In the genomic region with DNA sequence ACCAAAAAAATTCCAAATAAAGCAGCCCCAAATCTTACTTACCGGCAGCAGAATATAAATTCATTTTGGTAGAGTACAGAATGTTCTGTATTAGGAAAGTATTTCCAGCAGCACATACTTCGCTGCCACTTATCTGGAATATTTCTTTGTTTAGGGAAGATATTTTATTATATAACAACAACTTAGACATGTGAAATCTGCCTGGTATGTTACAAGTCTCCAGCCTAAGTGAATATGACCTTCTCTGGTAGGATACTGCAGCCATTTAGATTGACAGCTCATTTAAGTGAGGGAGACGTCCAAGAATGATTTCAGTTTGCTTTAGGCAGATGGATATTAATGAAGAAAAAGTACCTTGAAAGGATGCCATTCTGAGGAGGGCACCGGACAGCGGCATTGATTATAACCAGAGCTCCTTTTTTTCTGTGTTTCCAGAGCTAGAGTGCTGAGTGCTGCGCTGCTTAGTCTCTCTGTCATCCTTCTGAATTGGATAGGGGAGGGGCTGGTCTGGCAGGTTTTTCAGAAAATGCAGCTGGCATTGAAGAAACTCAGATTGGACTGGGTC, we compare ENCODE assay signal across 19 cellular contexts.
DNase-seq lines count a peak whose midpoint lies in the region; ATAC-seq, FAIRE-seq and TF ChIP-seq lines count a peak whose summit lies in the region.
"Had no signal": no experiment of that assay in that cellular context is flagged by ENCODE, and none has a peak within 500 bp of the region (broad histone marks: within the 10 kb centered on the region; RNA-seq: fewer than 3 reads in every experiment).

No MANE protein-coding gene starts in this region.

- H3F3A ChIP-seq in neural cell (ENCODE audit: insufficient read depth, low read length, poor library complexity, severe bottlenecking) = no peaks in the 10 kb centered on the region

- no peak for TF ChIP-seq CTCF in choroid plexus epithelial cell (conservative IDR thresholded peaks at IDR 0.05; ENCODE audit: low read depth, low read length)
- no peak for TF ChIP-seq CTCF in neural cell (IDR thresholded peaks at IDR 0.05; ENCODE audit: poor library complexity, severe bottlenecking)
- TF ChIP-seq CTCF in CD4-positive, alpha-beta T cell (IDR thresholded peaks at IDR 0.05) = no peak
- TF ChIP-seq CTCF in GM13977 (IDR thresholded peaks at IDR 0.05; ENCODE audit: extremely low read depth, insufficient read depth, missing control alignments) = no peak

- no peak overlapping the region for H3K27ac ChIP-seq in neural cell (ENCODE audit: low read length)
- H3K27ac ChIP-seq in CD4-positive, alpha-beta T cell (ENCODE audit: low read depth, low read length) = no peak overlapping the region

- no peaks in the 10 kb centered on the region for H3K36me3 ChIP-seq in neural cell (ENCODE audit: insufficient read depth, low read length)
- H3K36me3 ChIP-seq: BE2C had no signal

- no peak for ATAC-seq in CD4-positive, alpha-beta T cell (ENCODE audit: poor library complexity)

- H3K27me3 Mint-ChIP-seq in CD4-positive, alpha-beta T cell = peaks cover 18% of the 10 kb centered on the region
- H3K27me3 Mint-ChIP-seq: progenitor cell of endocrine pancreas had no signal

- H4K20me1 ChIP-seq in neural cell (ENCODE audit: insufficient read depth) = no peaks in the 10 kb centered on the region

- no peak overlapping the region for H3K4me2 ChIP-seq in neural cell (ENCODE audit: low read length)

- in situ Hi-C loops in GM13977 (cut with MboI; ENCODE audit: low pct_unique_long_range_greater_than_20kb, low sequenced_read_pairs, unreplicated experiment) = no loop called here

- no peak for TF ChIP-seq RAD21 in neural cell (conservative IDR thresholded peaks at IDR 0.05)

- POLR2A ChIA-PET in CD4-positive, alpha-beta T cell (lab: Charles Lee) = no interaction called here

- no peak for TF ChIP-seq EP300 in neural cell (conservative IDR thresholded peaks at IDR 0.05; ENCODE audit: poor library complexity, severe bottlenecking)

- DNase-seq in DMS53 treated with DMSO at 0.1 percent for 48 hours (lab: John Stamatoyannopoulos, UW; ENCODE audit: unreplicated experiment) (peak; percentile 11), NCI-H146 treated with DMSO at 0.1 percent for 48 hours (lab: John Stamatoyannopoulos, UW; ENCODE audit: unreplicated experiment) (peak; percentile 24), choroid plexus epithelial cell (ENCODE audit: low read depth) (peak; percentile 25), kidney glomerular epithelial cell (lab: John Stamatoyannopoulos, UW) (no peak), GM13977 (ENCODE audit: low spot score) (no peak), GM12892 (ENCODE audit: insufficient read length) (no peak)
- DNase-seq in CD4-positive, alpha-beta T cell = no peak
- DNase-seq: activated gamma-delta T cell; BE2C; erythroblast; GDM1; NCI-H187 treated with DMSO at 0.1 percent for 48 hours; stimulated activated CD4-positive, alpha-beta T cell treated with anti-CD3 and anti-CD28 coated beads, Interleukin-4, amount 100 ng/mL, for 1 hour; stimulated activated naive CD4-positive, alpha-beta T cell treated with Interleukin-2 at 50 U/mL for 16 hours; T-helper 9 cell had no signal

- H3K9me3 ChIP-seq in neural cell (ENCODE audit: low read length) = no peaks in the 10 kb centered on the region
- H3K9me3 ChIP-seq in CD4-positive, alpha-beta T cell (ENCODE audit: control insufficient read depth, low read length) = no peaks in the 10 kb centered on the region
- H3K9me3 ChIP-seq: BE2C had no signal

- no peaks in the 10 kb centered on the region for H3K9me2 ChIP-seq in neural cell (ENCODE audit: insufficient read depth, low read length)

- no peak overlapping the region for H2AFZ ChIP-seq in neural cell (ENCODE audit: low read depth, low read length)

- TF ChIP-seq POLR2A in GM12892 (IDR thresholded peaks at IDR 0.05; ENCODE audit: low read depth, low read length) = no peak

- H3K36me3 Mint-ChIP-seq in CD4-positive, alpha-beta T cell (ENCODE audit: low read depth) = no peaks in the 10 kb centered on the region
- H3K36me3 Mint-ChIP-seq: IgD-negative memory B cell had no signal

- H3K9ac ChIP-seq in neural cell (ENCODE audit: low read length) = no peak overlapping the region

- intact Hi-C loops in CD4-positive, alpha-beta T cell (cut with DNase I, micrococcal nuclease) = no loop called here

- H3K4me3 Mint-ChIP-seq in CD4-positive, alpha-beta T cell = no peak overlapping the region
- H3K4me3 Mint-ChIP-seq: IgD-negative memory B cell had no signal

- no peaks in the 10 kb centered on the region for H3K79me2 ChIP-seq in neural cell (replicated peaks; ENCODE audit: insufficient read depth, low read length)

- H3K4me3 ChIP-seq in choroid plexus epithelial cell (ENCODE audit: low read depth, low read length) (no peak overlapping the region), neural cell (ENCODE audit: low read length) (peak overlapping the region; percentile 7)

- H3K27me3 ChIP-seq in neural cell (ENCODE audit: insufficient read depth, low read depth, low read length) = no peaks in the 10 kb centered on the region
- no peaks in the 10 kb centered on the region for H3K27me3 ChIP-seq in CD4-positive, alpha-beta T cell (ENCODE audit: control insufficient read depth, insufficient read depth, low read length)

- H3K27ac Mint-ChIP-seq in CD4-positive, alpha-beta T cell = no peak overlapping the region
- H3K27ac Mint-ChIP-seq: IgD-negative memory B cell, progenitor cell of endocrine pancreas had no signal

- H3K9me3 Mint-ChIP-seq in CD4-positive, alpha-beta T cell = no peaks in the 10 kb centered on the region

- no peaks in the 10 kb centered on the region for H3K4me1 Mint-ChIP-seq in CD4-positive, alpha-beta T cell (ENCODE audit: low read depth)
- H3K4me1 Mint-ChIP-seq: IgD-negative memory B cell had no signal

- FAIRE-seq in GM12892 (lab: Jason Lieb, UNC) = no peak
- FAIRE-seq: RCC 7860 had no signal

- CTCF ChIA-PET in CD4-positive, alpha-beta T cell (lab: Charles Lee) = no interaction called here

TF ChIP-seq in neural cell, 6 proteins besides CTCF, POLR2A, EP300 and RAD21:
- TF ChIP-seq MXI1 (conservative IDR thresholded peaks at IDR 0.05; ENCODE audit: poor library complexity, severe bottlenecking) = no peak
- no peak for TF ChIP-seq POLR2AphosphoS5 (IDR thresholded peaks at IDR 0.05)
- TF ChIP-seq SMC3 (conservative IDR thresholded peaks at IDR 0.05; ENCODE audit: poor library complexity) = no peak
- no peak for TF ChIP-seq EZH2 (IDR thresholded peaks at IDR 0.05; ENCODE audit: borderline replicate concordance, insufficient read depth, low read length, poor library complexity, severe bottlenecking)
- TF ChIP-seq REST (IDR thresholded peaks at IDR 0.05; ENCODE audit: borderline replicate concordance) = no peak
- TF ChIP-seq TAF1 (IDR thresholded peaks at IDR 0.05; ENCODE audit: low read depth) = no peak
TF ChIP-seq in neural cell: peak in this region for 0.

Comparison
In these comparisons a context has a peak if more than half of its experiments do, and no peak if none do; other contexts are left out.
1. DNase-seq: peak in DMS53 treated with DMSO at 0.1 percent for 48 hours (single experiment), NCI-H146 treated with DMSO at 0.1 percent for 48 hours (single experiment) and choroid plexus epithelial cell (single experiment); none in CD4-positive, alpha-beta T cell (0 of 10), kidney glomerular epithelial cell (single experiment), GM13977 (single experiment) and GM12892 (single experiment).